Comparison of ENCODE assay signal across 1 cellular context in the genomic region with DNA sequence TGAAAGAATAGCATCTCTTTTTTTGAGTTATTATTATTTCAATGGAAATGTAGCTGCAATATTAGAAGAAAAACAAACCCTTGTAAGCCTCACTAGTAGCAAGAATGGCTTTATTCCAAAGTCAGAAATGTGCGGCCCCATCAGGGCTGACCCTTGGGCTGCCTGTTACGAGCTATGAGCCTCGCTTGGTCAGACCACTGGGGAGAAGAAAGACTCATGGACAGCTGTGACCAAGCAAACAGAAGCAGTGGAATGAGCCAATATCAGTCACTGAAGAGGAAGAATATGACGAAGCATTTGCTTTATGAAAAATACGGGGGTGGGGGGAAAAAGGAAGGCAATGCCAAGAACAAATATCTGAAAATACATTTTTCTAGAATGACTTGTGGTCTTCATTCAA.
TF ChIP-seq lines count a peak whose summit lies in the region.

No MANE protein-coding gene starts in this region.

TF ChIP-seq in IMR-90, 13 proteins besides CTCF, POLR2A, EP300 and RAD21:
- TF ChIP-seq CEBPB (IDR thresholded peaks at IDR 0.05; ENCODE audit: low read depth, low read length) = 0 out of 2 replicates have a peak, but pooled peaks have one; percentile 30
- TF ChIP-seq MAZ (IDR thresholded peaks at IDR 0.05; ENCODE audit: borderline replicate concordance, low read depth, low read length) = no peak
- 0 out of 2 replicates have a peak, but pooled peaks have one; percentile 11 for TF ChIP-seq NFE2L2 (IDR thresholded peaks at IDR 0.05; ENCODE audit: low read depth, low read length)
TF ChIP-seq in IMR-90: peak in this region for 2.
